9 cellular contexts compared by ENCODE assay signal in the genomic region with DNA sequence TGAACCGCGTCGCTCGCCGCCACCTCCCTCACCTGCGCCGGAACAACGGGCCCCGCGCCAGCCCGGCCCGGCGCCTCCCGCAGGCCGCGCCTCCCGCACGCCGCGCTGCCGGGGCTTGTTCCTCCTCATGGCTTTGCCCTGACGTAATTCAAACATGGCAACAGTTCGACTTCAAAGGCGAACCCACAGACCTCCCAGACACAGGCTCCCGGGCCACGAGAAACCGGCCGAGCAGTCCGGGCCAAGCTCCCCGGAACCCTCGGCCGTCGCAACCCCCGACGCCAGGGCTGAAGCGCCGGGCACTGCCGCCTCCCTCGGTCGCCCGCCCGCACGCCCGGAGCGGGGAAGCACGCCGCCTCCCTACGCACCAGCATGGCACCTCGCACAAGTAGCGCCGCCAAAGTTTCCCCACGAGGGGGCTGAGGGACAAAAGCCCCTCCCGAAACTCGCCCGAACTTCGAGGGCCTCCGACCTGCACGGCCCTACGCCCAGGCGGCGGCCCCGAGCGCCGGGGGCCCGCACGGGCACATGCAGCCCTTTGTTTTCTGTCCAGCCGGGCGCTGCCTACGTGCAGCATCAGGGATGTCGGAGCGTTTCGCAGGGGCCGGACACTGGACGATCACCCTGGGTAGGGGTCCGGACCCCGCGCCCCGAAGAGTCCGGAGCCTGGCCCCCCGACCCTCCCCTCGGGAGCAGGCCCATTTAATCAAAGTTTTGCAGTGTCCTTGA. TPM values are rescaled to one million over a fixed set of nuclear protein-coding genes. Genes with fewer than 3 reads are reported as not detected.
DNase-seq lines count a peak whose midpoint lies in the region; ATAC-seq, FAIRE-seq and TF ChIP-seq lines count a peak whose summit lies in the region.
"Had no signal": no experiment of that assay in that cellular context is flagged by ENCODE, and none has a peak within 500 bp of the region (broad histone marks: within the 10 kb centered on the region; RNA-seq: fewer than 3 reads in every experiment).

No MANE protein-coding gene starts in this region.

- peak overlapping the region; percentile 87 for H3K27ac ChIP-seq in CD4-positive, alpha-beta memory T cell (ENCODE audit: low read depth, low read length)
- H3K27ac ChIP-seq in SJCRH30 (peak overlapping the region; percentile 88), pancreas (peak overlapping the region; percentile 84 to 98 (median 96)), tibial nerve (peak overlapping the region; percentile 83 to 92 (median 88))

- peak overlapping the region; percentile 93 to 99 (median 98) for H3K27ac Mint-ChIP-seq in CD4-positive, alpha-beta memory T cell
- peak overlapping the region; percentile 99 for H3K27ac Mint-ChIP-seq in activated naive CD4-positive, alpha-beta T cell treated with anti-CD3 and anti-CD28 coated beads for 36 hours

- H3K4me1 Mint-ChIP-seq in CD4-positive, alpha-beta memory T cell, result peaks cover 37 to 62% (median 43%) of the 10 kb centered on the region in 4 donors
- H3K4me1 Mint-ChIP-seq in activated naive CD4-positive, alpha-beta T cell treated with anti-CD3 and anti-CD28 coated beads for 36 hours (ENCODE audit: low read depth), result peaks cover 37% of the 10 kb centered on the region

- peaks cover 0 to 15% of the 10 kb centered on the region in 2 donors for H3K36me3 Mint-ChIP-seq in CD4-positive, alpha-beta memory T cell
- H3K36me3 Mint-ChIP-seq in activated naive CD4-positive, alpha-beta T cell treated with anti-CD3 and anti-CD28 coated beads for 36 hours (ENCODE audit: low read depth), result peaks cover 25% of the 10 kb centered on the region

- CTCF ChIA-PET in CD4-positive, alpha-beta memory T cell (lab: Charles Lee; ENCODE audit: partially characterized antibody), result interaction anchor here (5.4 kb wide), 1 partner anchor 52 kb away, joined by 27 read pairs; no protein-coding TSS in a partner anchor
- CTCF ChIA-PET in activated naive CD4-positive, alpha-beta T cell treated with anti-CD3 and anti-CD28 coated beads for 36 hours (lab: Charles Lee), result no interaction called here

- H3K4me3 ChIP-seq in CD4-positive, alpha-beta memory T cell (ENCODE audit: low read length in 2 of 2), result peak overlapping the region; percentile 88 to 89
- H3K4me3 ChIP-seq in SJCRH30 (peak overlapping the region; percentile 82), pancreas (peak overlapping the region; percentile 68 to 87 (median 78)), tibial nerve (peak overlapping the region; percentile 62 to 96 (median 81))

- H3K4me3 Mint-ChIP-seq in CD4-positive, alpha-beta memory T cell, result peak overlapping the region; percentile 88 to 99 (median 97)
- peak overlapping the region; percentile 96 for H3K4me3 Mint-ChIP-seq in activated naive CD4-positive, alpha-beta T cell treated with anti-CD3 and anti-CD28 coated beads for 36 hours

- peak; percentile 4 to 39 for TF ChIP-seq POLR2A in tibial nerve (IDR thresholded peaks at IDR 0.05)

- ATAC-seq in GM19395 (IDR thresholded peaks at IDR 0.05; ENCODE audit: unreplicated experiment), result peak; percentile 40
- peak; percentile 43 to 73 (median 64) for ATAC-seq in pancreas

- peaks cover 42% of the 10 kb centered on the region for H3K4me1 ChIP-seq in CD4-positive, alpha-beta memory T cell (ENCODE audit: insufficient read depth, low read length)
- H3K4me1 ChIP-seq in SJCRH30 (peaks cover 14% of the 10 kb centered on the region), pancreas (peaks cover 0 to 28% (median 22%) of the 10 kb centered on the region in 3 donors), tibial nerve (peaks cover 0 to 10% (median 0%) of the 10 kb centered on the region in 4 donors)

- FAIRE-seq in pancreas (lab: Jason Lieb, UNC), result no peak
- FAIRE-seq: endometrium had no signal

- peaks cover 0 to 5% (median 0%) of the 10 kb centered on the region in 8 donors for H3K9me3 Mint-ChIP-seq in CD4-positive, alpha-beta memory T cell
- no peaks in the 10 kb centered on the region for H3K9me3 Mint-ChIP-seq in activated naive CD4-positive, alpha-beta T cell treated with anti-CD3 and anti-CD28 coated beads for 36 hours

- POLR2A ChIA-PET in CD4-positive, alpha-beta memory T cell (lab: Charles Lee; ENCODE audit: partially characterized antibody), result interaction anchor here (0.7 to 2.4 kb wide), 6 partner anchors 9 to 635 kb away, joined by 3 to 5 read pairs (median 3); partner anchors contain the start of genes CAPRIN2 and RESF1

- TF ChIP-seq CTCF in pancreas (IDR thresholded peaks at IDR 0.05) (no peak), tibial nerve (IDR thresholded peaks at IDR 0.05) (peak in 1 of 5 experiments; percentile 26)

- H3K27me3 Mint-ChIP-seq in CD4-positive, alpha-beta memory T cell, result peaks cover 0 to 2% of the 10 kb centered on the region in 2 donors
- H3K27me3 Mint-ChIP-seq in activated naive CD4-positive, alpha-beta T cell treated with anti-CD3 and anti-CD28 coated beads for 36 hours (ENCODE audit: low read depth), result no peaks in the 10 kb centered on the region

- H3K9me3 ChIP-seq in CD4-positive, alpha-beta memory T cell (ENCODE audit: control insufficient read depth in 1 of 2, low read length in 2 of 2), result no peaks in the 10 kb centered on the region
- no peaks in the 10 kb centered on the region for H3K9me3 ChIP-seq in SJCRH30 (replicated peaks)
- H3K9me3 ChIP-seq in pancreas, result no peaks in the 10 kb centered on the region
- no peaks in the 10 kb centered on the region for H3K9me3 ChIP-seq in tibial nerve

- 0% methylated on average over 74 to 81 of the region's 81 CpGs for WGBS in pancreas, 2 donors
- 0% methylated on average over 5 to 56 of the region's 81 CpGs for WGBS in tibial nerve, 2 donors

- H3K36me3 ChIP-seq in CD4-positive, alpha-beta memory T cell (ENCODE audit: insufficient read depth, low read length), result no peaks in the 10 kb centered on the region
- H3K36me3 ChIP-seq in SJCRH30, result no peaks in the 10 kb centered on the region
- H3K36me3 ChIP-seq in pancreas, result no peaks in the 10 kb centered on the region
- no peaks in the 10 kb centered on the region for H3K36me3 ChIP-seq in tibial nerve

- intact Hi-C loops in CD4-positive, alpha-beta memory T cell (cut with micrococcal nuclease), result loop anchor here (1.0 to 10.0 kb wide), 3 partner anchors 335 to 641 kb away; partner anchors contain the start of genes CAPRIN2 and ETFBKMT
- intact Hi-C loops in activated naive CD4-positive, alpha-beta T cell treated with anti-CD3 and anti-CD28 coated beads for 36 hours (cut with micrococcal nuclease), result loop anchor here (5.0 to 10.0 kb wide), 7 partner anchors 627 to 1942 kb away; partner anchors contain the start of genes BICD1, DNM1L, ERGIC2 and IPO8
- intact Hi-C loops in pancreas (cut with DNase I), result no loop called here

- TF ChIP-seq EP300 in tibial nerve (IDR thresholded peaks at IDR 0.05), result no peak

- no peaks in the 10 kb centered on the region for H3K27me3 ChIP-seq in CD4-positive, alpha-beta memory T cell (ENCODE audit: insufficient read depth, low read length)
- H3K27me3 ChIP-seq in SJCRH30 (no peaks in the 10 kb centered on the region), pancreas (no peaks in the 10 kb centered on the region), tibial nerve (no peaks in the 10 kb centered on the region)

- peak; percentile 86 to 90 (median 89) for DNase-seq in CD4-positive, alpha-beta memory T cell
- DNase-seq in HUDEP-2 (lab: John Stamatoyannopoulos, UW; ENCODE audit: unreplicated experiment in 76 of 76) (peak in 55 of 76 experiments; percentile 3 to 69 (median 38)), SJCRH30 (peak; percentile 72 to 73), glomerular visceral epithelial cell (ENCODE audit: extremely low spot score) (peak; percentile 78), pancreas (peak; percentile 78 to 91 (median 84)), tibial nerve (ENCODE audit: low spot score in 2 of 2) (peak; percentile 31 to 35)
- DNase-seq in activated naive CD4-positive, alpha-beta T cell treated with anti-CD3 and anti-CD28 coated beads for 36 hours, result peak; percentile 74

RNA-seq across cellular contexts. Expression of gene SINHCAF, which starts 1.7 kb away (rescaled TPM):
- total RNA-seq in CD4-positive, alpha-beta memory T cell, result 10 to 100 TPM; 95.8 to 98.5 TPM
- 10 to 100 TPM; 69.6 to 88.7 TPM for polyA plus RNA-seq in CD4-positive, alpha-beta memory T cell
- 87.6 and 105 TPM in 2 replicates for total RNA-seq in SJCRH30 (2014; rRNA removed; shearing (Covaris generic))
- total RNA-seq in activated naive CD4-positive, alpha-beta T cell treated with anti-CD3 and anti-CD28 coated beads for 36 hours, result 100 to 1,000 TPM; 158 to 169 TPM
- total RNA-seq in pancreas, result 10 to 100 TPM; 16.5 to 43.1 (median 27.0) TPM
- 10 to 100 TPM in 1 of 2 donors, 1 to 10 TPM in 1; 9.0 to 22.7 TPM for polyA plus RNA-seq in pancreas
- 10 to 100 TPM in 2 of 4 donors, 1 to 10 TPM in 2; 7.5 to 18.6 (median 10.5) TPM for total RNA-seq in tibial nerve

Comparison
In these comparisons a context has a peak if more than half of its experiments do, and no peak if none do; other contexts are left out.
1. Peak in every context shown above with its lines: DNase-seq, ATAC-seq, H3K4me3 ChIP-seq and H3K27ac ChIP-seq.
2. DNase-seq: peak in every context shown above with its lines; median percentile 89 in CD4-positive, alpha-beta memory T cell; 84 in pancreas; 78 in glomerular visceral epithelial cell; 74 in activated naive CD4-positive, alpha-beta T cell treated with anti-CD3 and anti-CD28 coated beads for 36 hours; 72 in SJCRH30; 38 in HUDEP-2; 33 in tibial nerve.
3. intact Hi-C loops: an anchor here in CD4-positive, alpha-beta memory T cell (1.0 to 10.0 kb wide) and activated naive CD4-positive, alpha-beta T cell treated with anti-CD3 and anti-CD28 coated beads for 36 hours (5.0 to 10.0 kb wide); none called in pancreas.